8 cellular contexts compared by ENCODE assay signal in genomic region chr6:11093591-11094410, GRCh38. TPM values are rescaled to one million over a fixed set of nuclear protein-coding genes. Genes with fewer than 3 reads are reported as not detected.
A peak's percentile ranks its signal among the peaks of the same experiment; 100 is the strongest.
DNase-seq lines count a peak whose midpoint lies in the region; ATAC-seq and TF ChIP-seq lines count a peak whose summit lies in the region.

SMIM13 (plus strand) TSS chr6:11093834; CDS start chr6:11094314, 480 bp downstream.

- peak; percentile 92 to 96 (median 92) for DNase-seq in CD4-positive, alpha-beta memory T cell
- DNase-seq in NCI-H82 (lab: John Stamatoyannopoulos, UW) = peak; percentile 99
- DNase-seq in activated CD4-positive, alpha-beta T cell treated with anti-CD3 and anti-CD28 coated beads, Interleukin-2, amount 50 U/mL, for 48 hours = peak; percentile 94 to 96
- peak; percentile 87 to 98 for DNase-seq in dermis microvascular lymphatic vessel endothelial cell (ENCODE audit: low read depth in 2 of 2)
- DNase-seq in stimulated activated CD4-positive, alpha-beta T cell treated with anti-CD3 and anti-CD28 coated beads, Interleukin-4, amount 100 ng/mL, for 24 hours = peak; percentile 95

- no peaks in the 10 kb centered on the region for H3K27me3 Mint-ChIP-seq in CD4-positive, alpha-beta memory T cell

- H3K27me3 ChIP-seq in CD4-positive, alpha-beta memory T cell (ENCODE audit: insufficient read depth, low read length) = no peaks in the 10 kb centered on the region
- H3K27me3 ChIP-seq in liver (ENCODE audit: control insufficient read depth in 4 of 4, insufficient read depth in 4 of 4, low read length in 3 of 4) = no peaks in the 10 kb centered on the region

- H3K9me3 Mint-ChIP-seq in CD4-positive, alpha-beta memory T cell = no peaks in the 10 kb centered on the region

- peak; percentile 58 for TF ChIP-seq CTCF in liver (IDR thresholded peaks at IDR 0.05; ENCODE audit: low read depth, low read length, missing input control)

- H3K9me3 ChIP-seq in CD4-positive, alpha-beta memory T cell (ENCODE audit: control insufficient read depth in 1 of 2, low read length in 2 of 2) = no peaks in the 10 kb centered on the region
- no peaks in the 10 kb centered on the region for H3K9me3 ChIP-seq in liver (ENCODE audit: control insufficient read depth in 4 of 4, low read length in 3 of 4)

- CTCF ChIA-PET in CD4-positive, alpha-beta memory T cell (lab: Charles Lee; ENCODE audit: partially characterized antibody) = interaction anchor here (0.6 to 1.6 kb wide), 6 partner anchors 24 to 402 kb away, joined by 3 to 6 read pairs (median 3); no protein-coding TSS in a partner anchor

- peak in 1 of 2 donors; percentile 44 for TF ChIP-seq RAD21 in liver (IDR thresholded peaks at IDR 0.05)

- ATAC-seq in GM19438 (IDR thresholded peaks at IDR 0.05; ENCODE audit: low read depth, unreplicated experiment) = peak; percentile 78
- ATAC-seq in HG03575 (IDR thresholded peaks at IDR 0.05; ENCODE audit: extremely low read depth, insufficient number of reproducible peaks, low FRiP score, unreplicated experiment) = peak; percentile 83

- intact Hi-C loops in CD4-positive, alpha-beta memory T cell (cut with micrococcal nuclease) = loop anchor here (1.0 to 5.0 kb wide), 10 partner anchors 51 to 918 kb away; partner anchors contain the start of genes C6orf52, MAK, NEDD9 and PAK1IP1

- peak within 1 kb of the TSS; percentile 53 to 67 for H3K9ac ChIP-seq in liver (ENCODE audit: low read depth in 1 of 2, low read length in 2 of 2)

- peak within 1 kb of the TSS; percentile 92 to 98 (median 98) for H3K27ac Mint-ChIP-seq in CD4-positive, alpha-beta memory T cell

- H3K4me1 Mint-ChIP-seq in CD4-positive, alpha-beta memory T cell = peaks cover 26 to 38% (median 32%) of the 10 kb centered on the region in 4 donors

- peaks cover 26% of the 10 kb centered on the region for H3K4me1 ChIP-seq in CD4-positive, alpha-beta memory T cell (ENCODE audit: insufficient read depth, low read length)
- peaks cover 4 to 14% (median 12%) of the 10 kb centered on the region in 4 donors for H3K4me1 ChIP-seq in liver (ENCODE audit: control insufficient read depth in 4 of 4, insufficient read depth in 4 of 4, low read length in 3 of 4)

- no peaks in the 10 kb centered on the region for H3K36me3 ChIP-seq in CD4-positive, alpha-beta memory T cell (ENCODE audit: insufficient read depth, low read length)
- no peaks in the 10 kb centered on the region for H3K36me3 ChIP-seq in liver (ENCODE audit: control insufficient read depth in 4 of 4, insufficient read depth in 3 of 4, low read depth in 1 of 4, low read length in 3 of 4)

- peak within 1 kb of the TSS; percentile 97 to 99 (median 98) for H3K4me3 Mint-ChIP-seq in CD4-positive, alpha-beta memory T cell

- POLR2A ChIA-PET in CD4-positive, alpha-beta memory T cell (lab: Charles Lee; ENCODE audit: partially characterized antibody) = interaction anchor here (1.0 to 1.6 kb wide), 5 partner anchors 14 to 444 kb away, joined by 3 to 8 read pairs (median 4); partner anchors contain the start of genes C6orf52, NEDD9, PAK1IP1 and TMEM170B

- H3K36me3 Mint-ChIP-seq in CD4-positive, alpha-beta memory T cell = peaks cover 6 to 14% of the 10 kb centered on the region in 2 donors

- peak within 1 kb of the TSS; percentile 78 to 82 for H3K4me3 ChIP-seq in CD4-positive, alpha-beta memory T cell (ENCODE audit: low read length in 2 of 2)
- peak within 1 kb of the TSS; percentile 86 to 96 (median 94) for H3K4me3 ChIP-seq in liver (ENCODE audit: low read depth in 1 of 3, low read length in 3 of 3)

- under 1% methylated on average over 94 of the region's 94 CpGs for WGBS in liver

- peak within 1 kb of the TSS; percentile 93 for H3K27ac ChIP-seq in CD4-positive, alpha-beta memory T cell (ENCODE audit: low read depth, low read length)
- H3K27ac ChIP-seq in liver (ENCODE audit: low read depth in 1 of 2, low read length in 2 of 2) = peak within 1 kb of the TSS; percentile 86 to 97

TF ChIP-seq in liver, 16 proteins besides CTCF, POLR2A, EP300 and RAD21:
- TF ChIP-seq RXRA (IDR thresholded peaks at IDR 0.05) = peak; percentile 35 to 55
- peak in 1 of 2 donors; percentile 17 for TF ChIP-seq GABPA (IDR thresholded peaks at IDR 0.05 in 1 of 2, conservative IDR thresholded peaks at IDR 0.05 in 1 of 2)
- TF ChIP-seq FOXA1 (IDR thresholded peaks at IDR 0.05) = no peak
- TF ChIP-seq, protein P1, sequence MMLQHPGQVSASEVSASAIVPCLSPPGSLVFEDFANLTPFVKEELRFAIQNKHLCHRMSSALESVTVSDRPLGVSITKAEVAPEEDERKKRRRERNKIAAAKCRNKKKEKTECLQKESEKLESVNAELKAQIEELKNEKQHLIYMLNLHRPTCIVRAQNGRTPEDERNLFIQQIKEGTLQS (IDR thresholded peaks at IDR 0.05) = no peak
- TF ChIP-seq NR2F2 (IDR thresholded peaks at IDR 0.05) = no peak
- peak; percentile 67 for TF ChIP-seq SP1 (IDR thresholded peaks at IDR 0.05)
- TF ChIP-seq TAF1 (conservative IDR thresholded peaks at IDR 0.05) = peak; percentile 85
- peak; percentile 44 to 60 for TF ChIP-seq HNF4A (conservative IDR thresholded peaks at IDR 0.05)
- peak in 1 of 2 donors; percentile 58 for TF ChIP-seq JUND (IDR thresholded peaks at IDR 0.05)
- TF ChIP-seq FOXA2 (IDR thresholded peaks at IDR 0.05) = no peak
- TF ChIP-seq YY1 (IDR thresholded peaks at IDR 0.05) = peak; percentile 86
- TF ChIP-seq HNF4G (IDR thresholded peaks at IDR 0.05) = no peak
- peak; percentile 83 for TF ChIP-seq REST (IDR thresholded peaks at IDR 0.05)
- TF ChIP-seq ZBTB33 (IDR thresholded peaks at IDR 0.05) = no peak
- TF ChIP-seq, protein P2, sequence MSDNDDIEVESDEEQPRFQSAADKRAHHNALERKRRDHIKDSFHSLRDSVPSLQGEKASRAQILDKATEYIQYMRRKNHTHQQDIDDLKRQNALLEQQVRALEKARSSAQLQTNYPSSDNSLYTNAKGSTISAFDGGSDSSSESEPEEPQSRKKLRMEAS (IDR thresholded peaks at IDR 0.05) = no peak
- TF ChIP-seq EGR1 (IDR thresholded peaks at IDR 0.05; ENCODE audit: low read depth in 2 of 2) = no peak

RNA-seq across cellular contexts. Expression of gene SMIM13, which starts in this region (rescaled TPM):
- 1 to 10 TPM; 5.4 to 6.1 TPM for total RNA-seq in CD4-positive, alpha-beta memory T cell
- 1 to 10 TPM; 2.1 to 5.2 TPM for polyA plus RNA-seq in CD4-positive, alpha-beta memory T cell
- total RNA-seq in dermis microvascular lymphatic vessel endothelial cell (9.5 and 11.8 TPM in 2 replicates), liver (1 to 10 TPM; 6.6 to 9.0 TPM)
- polyA plus RNA-seq in liver = 1 to 10 TPM; 2.8 to 5.0 TPM

Comparison
In these comparisons a context has a peak if more than half of its experiments do, and no peak if none do; other contexts are left out.
1. Peak in every context shown above with its lines: DNase-seq, ATAC-seq, H3K4me3 ChIP-seq and H3K27ac ChIP-seq.